ENCODE assay signal across 8 cellular contexts in genomic region chr2:222305510-222306392, GRCh38. TPM values are rescaled to one million over a fixed set of nuclear protein-coding genes. Genes with fewer than 3 reads are reported as not detected.
DNase-seq lines count a peak whose midpoint lies in the region; FAIRE-seq and TF ChIP-seq lines count a peak whose summit lies in the region.

No MANE protein-coding gene starts in this region.

- TF ChIP-seq POLR2A in endothelial cell of umbilical vein (IDR thresholded peaks at IDR 0.05; ENCODE audit: low read depth, low read length): no peak

- no peaks in the 10 kb centered on the region for H3K9me2 ChIP-seq in neural cell (ENCODE audit: insufficient read depth, low read length)

- TF ChIP-seq EP300 in neural cell (conservative IDR thresholded peaks at IDR 0.05; ENCODE audit: poor library complexity, severe bottlenecking): no peak

- no peaks in the 10 kb centered on the region for H3K36me3 ChIP-seq in endothelial cell of umbilical vein (ENCODE audit: control insufficient read depth in 2 of 2, extremely low read depth in 1 of 2, insufficient read depth in 2 of 2, low read length in 2 of 2)
- H3K36me3 ChIP-seq in neural cell (ENCODE audit: insufficient read depth, low read length): no peaks in the 10 kb centered on the region

- H3F3A ChIP-seq in neural cell (ENCODE audit: insufficient read depth, low read length, poor library complexity, severe bottlenecking): no peaks in the 10 kb centered on the region

- no TSS peak for BruUV-seq in endothelial cell of umbilical vein (replicated peaks; lab: Mats Ljungman, UMichigan)

- H3K79me2 ChIP-seq in endothelial cell of umbilical vein (ENCODE audit: control insufficient read depth, insufficient read depth, low read length): no peaks in the 10 kb centered on the region
- no peaks in the 10 kb centered on the region for H3K79me2 ChIP-seq in neural cell (replicated peaks; ENCODE audit: insufficient read depth, low read length)

- peak overlapping the region in 2 of 3 experiments; percentile 33 to 38 for H3K4me3 ChIP-seq in endothelial cell of umbilical vein (replicated peaks in 1 of 3; ENCODE audit: insufficient read depth in 1 of 3, low read depth in 1 of 3, low read length in 3 of 3)
- peak overlapping the region; percentile 39 for H3K4me3 ChIP-seq in neural cell (ENCODE audit: low read length)

- H2AFZ ChIP-seq in endothelial cell of umbilical vein (ENCODE audit: low read depth, low read length): peak overlapping the region; percentile 27
- no peak overlapping the region for H2AFZ ChIP-seq in neural cell (ENCODE audit: low read depth, low read length)

- dilution Hi-C loops in endothelial cell of umbilical vein (cut with MboI; ENCODE audit: extremely low pct_ligation_motif_present, low sequenced_read_pairs): no loop called here

- intact Hi-C loops in endothelial cell of umbilical vein (cut with micrococcal nuclease): loop anchor here (2.0 to 10.0 kb wide), 2 partner anchors 15 to 801 kb away; no protein-coding TSS in a partner anchor

- peaks cover 35% of the 10 kb centered on the region for H3K4me1 Mint-ChIP-seq in activated naive CD4-positive, alpha-beta T cell treated with anti-CD3 and anti-CD28 coated beads, Interleukin-2, amount 50 U/mL, for 24 hours

- H3K36me3 Mint-ChIP-seq in activated naive CD4-positive, alpha-beta T cell treated with anti-CD3 and anti-CD28 coated beads, Interleukin-2, amount 50 U/mL, for 24 hours: peaks cover 2% of the 10 kb centered on the region

- no peaks in the 10 kb centered on the region for H3K9me1 ChIP-seq in endothelial cell of umbilical vein (replicated peaks; ENCODE audit: control insufficient read depth, extremely low read depth, insufficient read depth, low read length)

- POLR2A ChIA-PET in endothelial cell of umbilical vein (lab: Charles Lee): no interaction called here

- H3K27me3 Mint-ChIP-seq in activated naive CD4-positive, alpha-beta T cell treated with anti-CD3 and anti-CD28 coated beads, Interleukin-2, amount 50 U/mL, for 24 hours: peaks cover 72% of the 10 kb centered on the region

- H3K27ac Mint-ChIP-seq in activated naive CD4-positive, alpha-beta T cell treated with anti-CD3 and anti-CD28 coated beads, Interleukin-2, amount 50 U/mL, for 24 hours: no peak overlapping the region

- H3K4me2 ChIP-seq in endothelial cell of umbilical vein (ENCODE audit: insufficient read depth, low read length) (peak overlapping the region; percentile 53), neural cell (ENCODE audit: low read length) (no peak overlapping the region)

- H4K20me1 ChIP-seq in endothelial cell of umbilical vein (replicated peaks; ENCODE audit: control insufficient read depth, extremely low read depth, insufficient read depth, low read length) (no peaks in the 10 kb centered on the region), neural cell (ENCODE audit: insufficient read depth) (no peaks in the 10 kb centered on the region)

- H3K9ac ChIP-seq in endothelial cell of umbilical vein (replicated peaks; ENCODE audit: extremely low read depth, insufficient read depth, low read length): no peak overlapping the region
- no peak overlapping the region for H3K9ac ChIP-seq in neural cell (ENCODE audit: low read length)

- peak overlapping the region; percentile 75 for H3K4me3 Mint-ChIP-seq in activated naive CD4-positive, alpha-beta T cell treated with anti-CD3 and anti-CD28 coated beads, Interleukin-2, amount 50 U/mL, for 24 hours

- FAIRE-seq in endothelial cell of umbilical vein (lab: Jason Lieb, UNC): no peak

- no peak for DNase-seq in activated naive CD4-positive, alpha-beta T cell treated with anti-CD3 and anti-CD28 coated beads, Interleukin-2, amount 50 U/mL, for 16 hours
- DNase-seq in NCI-H69 (lab: John Stamatoyannopoulos, UW): peak; percentile 12
- no peak for DNase-seq in endothelial cell of umbilical vein (ENCODE audit: low read depth, low spot score)
- no peak for DNase-seq in GF-D8 (lab: John Stamatoyannopoulos, UW)
- DNase-seq in central memory CD4-positive, alpha-beta T cell: no peak
- DNase-seq in amniotic stem cell (lab: John Stamatoyannopoulos, UW): no peak

- CTCF ChIA-PET in endothelial cell of umbilical vein (lab: Charles Lee): no interaction called here

- peaks cover 9% of the 10 kb centered on the region for H3K4me1 ChIP-seq in endothelial cell of umbilical vein (ENCODE audit: control insufficient read depth, extremely low read depth, insufficient read depth, low read length)

- peaks cover 97 to 100% of the 10 kb centered on the region in 2 experiments for H3K27me3 ChIP-seq in endothelial cell of umbilical vein (ENCODE audit: control insufficient read depth in 2 of 2, insufficient read depth in 2 of 2, low read length in 2 of 2)
- H3K27me3 ChIP-seq in neural cell (ENCODE audit: insufficient read depth, low read depth, low read length): peaks cover 100% of the 10 kb centered on the region

- H3K9me3 Mint-ChIP-seq in activated naive CD4-positive, alpha-beta T cell treated with anti-CD3 and anti-CD28 coated beads, Interleukin-2, amount 50 U/mL, for 24 hours: no peaks in the 10 kb centered on the region

- no peaks in the 10 kb centered on the region for H3K9me3 ChIP-seq in endothelial cell of umbilical vein (replicated peaks; ENCODE audit: control insufficient read depth, insufficient read depth, low read length)
- H3K9me3 ChIP-seq in neural cell (ENCODE audit: low read length): no peaks in the 10 kb centered on the region

- no peak overlapping the region for H3K27ac ChIP-seq in endothelial cell of umbilical vein (ENCODE audit: insufficient read depth, low read depth, low read length)
- no peak overlapping the region for H3K27ac ChIP-seq in neural cell (ENCODE audit: low read length)

- TF ChIP-seq CTCF in endothelial cell of umbilical vein (IDR thresholded peaks at IDR 0.05; ENCODE audit: extremely low read depth in 1 of 2, insufficient read depth in 1 of 2, low read depth in 1 of 2, low read length in 2 of 2) (no peak), neural cell (IDR thresholded peaks at IDR 0.05; ENCODE audit: poor library complexity, severe bottlenecking) (no peak)

- TF ChIP-seq RAD21 in neural cell (conservative IDR thresholded peaks at IDR 0.05): no peak

TF ChIP-seq in endothelial cell of umbilical vein, 7 proteins besides CTCF, POLR2A, EP300 and RAD21:
- no peak for TF ChIP-seq MAX (IDR thresholded peaks at IDR 0.05; ENCODE audit: insufficient read depth, insufficient read length)
- no peak for TF ChIP-seq JUN (IDR thresholded peaks at IDR 0.05; ENCODE audit: borderline replicate concordance, insufficient read depth, insufficient read length, low read depth)
- TF ChIP-seq FOS (IDR thresholded peaks at IDR 0.05; ENCODE audit: borderline replicate concordance, insufficient read depth, low read length): no peak
- TF ChIP-seq GATA2 (IDR thresholded peaks at IDR 0.05; ENCODE audit: insufficient read depth, insufficient read length, low read depth, low read length): no peak
- peak; percentile 6 for TF ChIP-seq EZH2 (IDR thresholded peaks at IDR 0.05; ENCODE audit: borderline replicate concordance, low read depth, low read length, severe bottlenecking)
- no peak for TF ChIP-seq POLR2AphosphoS5 (IDR thresholded peaks at IDR 0.05; ENCODE audit: insufficient read depth, low read depth, low read length)
- no peak for TF ChIP-seq MYC (IDR thresholded peaks at IDR 0.05; ENCODE audit: low read depth, low read length)

TF ChIP-seq in neural cell, 6 proteins besides CTCF, POLR2A, EP300 and RAD21:
- TF ChIP-seq POLR2AphosphoS5 (IDR thresholded peaks at IDR 0.05) (no peak), EZH2 (IDR thresholded peaks at IDR 0.05; ENCODE audit: borderline replicate concordance, insufficient read depth, low read length, poor library complexity, severe bottlenecking) (no peak), MXI1 (conservative IDR thresholded peaks at IDR 0.05; ENCODE audit: poor library complexity, severe bottlenecking) (no peak), TAF1 (IDR thresholded peaks at IDR 0.05; ENCODE audit: low read depth) (no peak), SMC3 (conservative IDR thresholded peaks at IDR 0.05; ENCODE audit: poor library complexity) (no peak)

RNA-seq across cellular contexts. Expression of gene PAX3, which starts 7.0 kb away (rescaled TPM):
- not detected in 2 replicates for total RNA-seq in endothelial cell of umbilical vein
- polyA plus RNA-seq in endothelial cell of umbilical vein: not detected in 2 replicates
- not detected in 2 replicates for polyA plus RNA-seq in endothelial cell of umbilical vein (2011; cell fraction: cytosol; rRNA removed)
- polyA plus RNA-seq in endothelial cell of umbilical vein (2011; cell fraction: nucleus; rRNA removed): not detected in 2 replicates
- not detected in 2 replicates for polyA plus RNA-seq in endothelial cell of umbilical vein (2012)
- not detected in 2 replicates for polyA minus RNA-seq in endothelial cell of umbilical vein
- not detected for polyA minus RNA-seq in endothelial cell of umbilical vein (2011; cell fraction: cytosol; rRNA and poly(A)+ RNA removed)
- not detected in 2 replicates for polyA minus RNA-seq in endothelial cell of umbilical vein (2011; cell fraction: nucleus; rRNA and poly(A)+ RNA removed)
- polyA plus RNA-seq in neural cell: 0.52 TPM in 1 of 2 replicates, not detected in the other
- not detected in 2 replicates for polyA minus RNA-seq in neural cell
